In genomic region chr17:19005442-19005773, GRCh38 we compare ENCODE assay signal across 10 cellular contexts. TPM values are rescaled to one million over a fixed set of nuclear protein-coding genes. Genes with fewer than 3 reads are reported as not detected.
DNase-seq lines count a peak whose midpoint lies in the region; ATAC-seq and TF ChIP-seq lines count a peak whose summit lies in the region.
"Had no signal": no experiment of that assay in that cellular context is flagged by ENCODE, and none has a peak within 500 bp of the region (broad histone marks: within the 10 kb centered on the region; RNA-seq: fewer than 3 reads in every experiment).

No MANE protein-coding gene starts in this region.

- H2BK120ac ChIP-seq in mesendoderm (ENCODE audit: low read depth, low read length), result no peak overlapping the region

- H3K4me3 ChIP-seq in ACC112 (ENCODE audit: low read depth, low read length) (0 out of 2 replicates have a peak overlapping the region, but pooled peaks have one; percentile 95), mesendoderm (ENCODE audit: low read length) (no peak overlapping the region)

- no peak overlapping the region for H4K8ac ChIP-seq in mesendoderm (ENCODE audit: low read depth, low read length)

- H2AFZ ChIP-seq in ACC112 (ENCODE audit: low read length, unreplicated experiment), result no peak overlapping the region

- H3K27ac ChIP-seq in ACC112 (ENCODE audit: low read depth, low read length) (no peak overlapping the region), mesendoderm (ENCODE audit: low read depth, low read length) (peak overlapping the region; percentile 13)

- DNase-seq in HFFc6, result no peak
- no peak for DNase-seq in activated naive CD8-positive, alpha-beta T cell treated with anti-CD3 and anti-CD28 coated beads for 36 hours
- DNase-seq in mesendoderm, result no peak
- DNase-seq in globus pallidus (ENCODE audit: low spot score), result no peak
- no peak for DNase-seq in KG1 (lab: John Stamatoyannopoulos, UW)
- no peak for DNase-seq in omental fat pad (ENCODE audit: low spot score)
- DNase-seq: activated effector memory CD4-positive, alpha-beta T cell treated with anti-CD3 and anti-CD28 coated beads, Interleukin-2, amount 50 U/mL, for 16 hours had no signal

- H3K4me1 Mint-ChIP-seq in HFFc6 (ENCODE audit: low read depth), result peaks cover 29% of the 10 kb centered on the region
- peaks cover 31% of the 10 kb centered on the region for H3K4me1 Mint-ChIP-seq in activated naive CD8-positive, alpha-beta T cell treated with anti-CD3 and anti-CD28 coated beads for 36 hours

- peak overlapping the region; percentile 88 for H3K56ac ChIP-seq in mesendoderm (ENCODE audit: low read length)

- H3K18ac ChIP-seq in mesendoderm (ENCODE audit: low read length), result no peak overlapping the region

- no peak overlapping the region for H2BK15ac ChIP-seq in mesendoderm (replicated peaks; ENCODE audit: low read depth)

- H3K36me3 ChIP-seq in ACC112 (ENCODE audit: insufficient read depth, low read length), result no peaks in the 10 kb centered on the region
- H3K36me3 ChIP-seq in mesendoderm (ENCODE audit: control insufficient read depth, insufficient read depth, low read length), result peaks cover 1% of the 10 kb centered on the region

- H4K5ac ChIP-seq in mesendoderm (ENCODE audit: low read length), result no peak overlapping the region

- H3K79me2 ChIP-seq in ACC112 (ENCODE audit: control insufficient read depth, insufficient read depth, low read length, unreplicated experiment), result peaks cover 34% of the 10 kb centered on the region
- H3K79me2 ChIP-seq in mesendoderm (ENCODE audit: control insufficient read depth, insufficient read depth, low read length), result peaks cover 34% of the 10 kb centered on the region

- no peak for TF ChIP-seq CTCF in HFFc6 (IDR thresholded peaks at IDR 0.05)
- TF ChIP-seq CTCF in omental fat pad (IDR thresholded peaks at IDR 0.05), result no peak

- no peaks in the 10 kb centered on the region; the same call in 1 of the 2 replicates for H3K27me3 Mint-ChIP-seq in HFFc6 (ENCODE audit: insufficient read depth)
- no peaks in the 10 kb centered on the region for H3K27me3 Mint-ChIP-seq in activated naive CD8-positive, alpha-beta T cell treated with anti-CD3 and anti-CD28 coated beads for 36 hours

- H3K27me3 ChIP-seq in ACC112 (ENCODE audit: insufficient read depth, low read length), result no peaks in the 10 kb centered on the region
- no peaks in the 10 kb centered on the region for H3K27me3 ChIP-seq in mesendoderm (ENCODE audit: insufficient read depth, low read length, poor library complexity)

- H3K23ac ChIP-seq in mesendoderm (ENCODE audit: low read length), result peak overlapping the region; percentile 89

- no peak overlapping the region for H3K4me2 ChIP-seq in mesendoderm (ENCODE audit: low read length)

- H3K4me1 ChIP-seq in ACC112 (ENCODE audit: control insufficient read depth, insufficient read depth, low read length, unreplicated experiment) (peaks cover 29% of the 10 kb centered on the region), mesendoderm (ENCODE audit: control insufficient read depth, low read depth, low read length) (peaks cover 9% of the 10 kb centered on the region)

- H3K4ac ChIP-seq in mesendoderm (ENCODE audit: low read depth, low read length), result no peak overlapping the region

- peak overlapping the region; percentile 40; the same call in 1 of the 2 replicates for H3K27ac Mint-ChIP-seq in HFFc6
- no peak overlapping the region for H3K27ac Mint-ChIP-seq in activated naive CD8-positive, alpha-beta T cell treated with anti-CD3 and anti-CD28 coated beads for 36 hours

- peaks cover 20% of the 10 kb centered on the region for H3K79me1 ChIP-seq in mesendoderm (ENCODE audit: low read length)

- H3K9me3 Mint-ChIP-seq in HFFc6, result no peaks in the 10 kb centered on the region
- H3K9me3 Mint-ChIP-seq in activated naive CD8-positive, alpha-beta T cell treated with anti-CD3 and anti-CD28 coated beads for 36 hours, result peaks cover 1% of the 10 kb centered on the region

- H3K9ac ChIP-seq in mesendoderm (ENCODE audit: low read length), result peak overlapping the region; percentile 69

- ATAC-seq in GM19397 (IDR thresholded peaks at IDR 0.05; ENCODE audit: unreplicated experiment), result no peak
- no peak for ATAC-seq in omental fat pad (ENCODE audit: low FRiP score)

- no peak overlapping the region; the same call in 1 of the 2 replicates for H3K4me3 Mint-ChIP-seq in HFFc6
- H3K4me3 Mint-ChIP-seq in activated naive CD8-positive, alpha-beta T cell treated with anti-CD3 and anti-CD28 coated beads for 36 hours, result peak overlapping the region; percentile 7

- H2BK5ac ChIP-seq in mesendoderm (ENCODE audit: low read length), result peak overlapping the region; percentile 87

- WGBS in mesendoderm (ENCODE audit: extremely low coverage, insufficient coverage, low lambda C conversion rate), result no CpG with 5 or more reads among the region's 6 CpGs

- peaks cover 5% of the 10 kb centered on the region; the same call in 1 of the 2 replicates for H3K36me3 Mint-ChIP-seq in HFFc6 (ENCODE audit: low read depth)
- peaks cover 10% of the 10 kb centered on the region for H3K36me3 Mint-ChIP-seq in activated naive CD8-positive, alpha-beta T cell treated with anti-CD3 and anti-CD28 coated beads for 36 hours

- H2AK5ac ChIP-seq in mesendoderm (ENCODE audit: low read length), result peak overlapping the region; percentile 74

RNA-seq across cellular contexts. Expression of gene FAM83G, which starts 0.8 kb away (rescaled TPM):
- total RNA-seq in HFFc6 (2021; fragmentation: NEBNext Ultra II Directional; extraction: Animal tissue kit (Norgen Biotek cat#: 25700)), result 10 to 100 TPM; 21.0 to 24.0 (median 21.7) TPM
- 10 to 100 TPM; 10.3 to 10.4 TPM for total RNA-seq in activated naive CD8-positive, alpha-beta T cell treated with anti-CD3 and anti-CD28 coated beads for 36 hours
- 14.3 TPM for polyA plus RNA-seq in mesendoderm (2013, experiment 1 of 2)
- polyA plus RNA-seq in mesendoderm (2013, experiment 2 of 2), result 14.2 TPM
- total RNA-seq in omental fat pad, result 10 to 100 TPM in 3 of 4 donors, under 1 TPM in 1; 0.95 to 19.9 (median 14.3) TPM

RNA-seq across cellular contexts. Expression of gene GRAP, which starts 41.3 kb away (rescaled TPM):
- under 1 TPM in 3 of 6 experiments, not detected in 3; 0.10 to 0.48 (median 0.14) TPM for total RNA-seq in HFFc6 (2021; fragmentation: NEBNext Ultra II Directional; extraction: Animal tissue kit (Norgen Biotek cat#: 25700))
- total RNA-seq in activated naive CD8-positive, alpha-beta T cell treated with anti-CD3 and anti-CD28 coated beads for 36 hours, result 10 to 100 TPM; 14.5 to 14.8 TPM
- polyA plus RNA-seq in mesendoderm (2013, experiment 1 of 2), result 0.46 TPM
- polyA plus RNA-seq in mesendoderm (2013, experiment 2 of 2), result 0.43 TPM
- 10 to 100 TPM in 1 of 4 donors, 1 to 10 TPM in 3; 2.6 to 13.2 (median 6.8) TPM for total RNA-seq in omental fat pad

RNA-seq across cellular contexts. Expression of gene SLC5A10, which starts 53.4 kb away (rescaled TPM):
- total RNA-seq in HFFc6 (2021; fragmentation: NEBNext Ultra II Directional; extraction: Animal tissue kit (Norgen Biotek cat#: 25700)), result not detected
- not detected for total RNA-seq in activated naive CD8-positive, alpha-beta T cell treated with anti-CD3 and anti-CD28 coated beads for 36 hours
- 0.04 TPM for polyA plus RNA-seq in mesendoderm (2013, experiment 1 of 2)
- 0.04 TPM for polyA plus RNA-seq in mesendoderm (2013, experiment 2 of 2)
- total RNA-seq in omental fat pad, result not detected
- total RNA-seq: mucosa of gallbladder had no signal
